ENCODE assay signal across 8 cellular contexts in genomic region chr7:90403174-90404113, GRCh38. TPM values are rescaled to one million over a fixed set of nuclear protein-coding genes. Genes with fewer than 3 reads are reported as not detected.
DNase-seq lines count a peak whose midpoint lies in the region; ATAC-seq, FAIRE-seq and TF ChIP-seq lines count a peak whose summit lies in the region.

TSS of gene CLDN12 (plus strand) at chr7:90403461. CDS start at chr7:90412677, 9,216 bp downstream.

- H3K9ac ChIP-seq in HepG2 (ENCODE audit: insufficient read depth, low read depth, low read length): peak within 1 kb of the TSS; percentile 79

- H3K4me2 ChIP-seq in HepG2 (ENCODE audit: low read depth, low read length): peak within 1 kb of the TSS; percentile 85

- BruUV-seq in HepG2 (replicated peaks; lab: Mats Ljungman, UMichigan): TSS peak; percentile 74

- H3K79me2 ChIP-seq in HepG2 (ENCODE audit: insufficient read depth, low read length): peaks cover 28% of the 10 kb centered on the region

- DNase-seq in NCI-H526 treated with DMSO at 0.1 percent for 48 hours (lab: John Stamatoyannopoulos, UW) (peak; percentile 91), dermis microvascular lymphatic vessel endothelial cell (ENCODE audit: low read depth in 2 of 2) (peak; percentile 56 to 87), HepG2 (ENCODE audit: low spot score) (peak; percentile 88)
- peak; percentile 24 to 66 for DNase-seq in activated CD4-positive, alpha-beta T cell treated with anti-CD3 and anti-CD28 coated beads, Interleukin-2, amount 50 U/mL, for 24 hours (ENCODE audit: low read depth in 1 of 2, low spot score in 1 of 2)
- DNase-seq in stimulated activated CD4-positive, alpha-beta T cell treated with anti-CD3 and anti-CD28 coated beads, Interleukin-4, amount 100 ng/mL, for 1 hour: peak; percentile 52

- H3K27me3 ChIP-seq in HepG2 (ENCODE audit: control insufficient read depth in 1 of 2, insufficient read depth in 2 of 2, low read length in 2 of 2): no peaks in the 10 kb centered on the region; a peak in 1 of 5 replicates

- peak within 1 kb of the TSS; percentile 67 for H2AFZ ChIP-seq in HepG2 (ENCODE audit: low read length)

- in situ Hi-C loops in HepG2 (cut with HindIII; ENCODE audit: extremely low pct_ligation_motif_present, low pct_unique_long_range_greater_than_20kb): no loop called here

- TF ChIP-seq CTCF in C4-2B (conservative IDR thresholded peaks at IDR 0.05) (no peak), HepG2 (CRISPR knock-in tag; IDR thresholded peaks at IDR 0.05) (0 out of 2 replicates have a peak, but pooled peaks have one; percentile 2)

- ATAC-seq in GM19351 (IDR thresholded peaks at IDR 0.05; ENCODE audit: unreplicated experiment) (peak; percentile 96), HG03520 (IDR thresholded peaks at IDR 0.05; ENCODE audit: unreplicated experiment) (peak; percentile 98), HepG2 (peak; percentile 97)

- intact Hi-C loops in HepG2 (cut with micrococcal nuclease; ENCODE audit: unreplicated experiment): loop anchor here (1.0 to 10.0 kb wide), 2 partner anchors 57 to 139 kb away; partner anchors contain the start of gene GTPBP10

- CTCF ChIA-PET in HepG2 (lab: Yijun Ruan, JAX; ENCODE audit: low intra/inter-chr PET ratio, low total read pairs): no interaction called here

- TF ChIP-seq POLR2A in HepG2 (IDR thresholded peaks at IDR 0.05; ENCODE audit: insufficient read depth in 1 of 2, low read depth in 2 of 2, low read length in 2 of 2): peak; percentile 85

- H3K9me3 ChIP-seq in HepG2 (ENCODE audit: low read length): no peaks in the 10 kb centered on the region

- H3K36me3 ChIP-seq in HepG2 (replicated peaks in 1 of 2; ENCODE audit: control insufficient read depth in 1 of 2, insufficient read depth in 2 of 2, low read length in 2 of 2): peaks cover 4 to 6% of the 10 kb centered on the region in 2 experiments; a peak in 2 of 5 replicates

- peak; percentile 99 for FAIRE-seq in HepG2 (lab: Jason Lieb, UNC)

- POLR2A ChIA-PET in HepG2 (lab: Yijun Ruan, JAX): interaction anchor here (0.6 to 1.2 kb wide), 6 partner anchors 14 to 230 kb away, joined by 3 to 6 read pairs (median 4); partner anchors contain the start of gene STEAP2

- 1% methylated on average over 33 of the region's 35 CpGs for WGBS in HepG2 (ENCODE audit: low lambda C conversion rate)

- peaks cover 43% of the 10 kb centered on the region for H3K4me1 ChIP-seq in HepG2 (ENCODE audit: insufficient read depth, low read length)

- peak within 1 kb of the TSS; percentile 67 to 78 (median 68) for H3K4me3 ChIP-seq in HepG2 (replicated peaks in 1 of 3; ENCODE audit: insufficient read depth in 1 of 3, low read depth in 2 of 3, low read length in 3 of 3)

- TF ChIP-seq RAD21 in HepG2 (CRISPR knock-in tag; IDR thresholded peaks at IDR 0.05): no peak

- H3K27ac ChIP-seq in C4-2B (peak within 1 kb of the TSS; percentile 83), HepG2 (ENCODE audit: extremely low read length, insufficient read depth, low read length) (peak within 1 kb of the TSS; percentile 83)

- no peaks in the 10 kb centered on the region for H4K20me1 ChIP-seq in HepG2 (ENCODE audit: insufficient read depth, low read length)

- no peak; a peak in 1 of 4 replicates for TF ChIP-seq EP300 in HepG2 (IDR thresholded peaks at IDR 0.05; ENCODE audit: low read depth in 2 of 2, low read length in 2 of 2)
- no peak for TF ChIP-seq EP300 in HepG2 (CRISPR knock-in tag; IDR thresholded peaks at IDR 0.05; ENCODE audit: borderline replicate concordance)

TF ChIP-seq in HepG2, 621 proteins besides CTCF, POLR2A, EP300 and RAD21 (continues in another document):
- TF ChIP-seq GATAD2A (CRISPR knock-in tag; IDR thresholded peaks at IDR 0.05) (peak; percentile 59), ZBTB7A (CRISPR knock-in tag; IDR thresholded peaks at IDR 0.05) (no peak), ZNF777 (CRISPR knock-in tag; IDR thresholded peaks at IDR 0.05) (no peak), ZFP82 (CRISPR knock-in tag; IDR thresholded peaks at IDR 0.05; ENCODE audit: borderline replicate concordance) (peak; percentile 87; the same call in 1 of the 2 replicates), ZZZ3 (CRISPR knock-in tag; IDR thresholded peaks at IDR 0.05; ENCODE audit: borderline replicate concordance) (peak; percentile 40; the same call in 1 of the 2 replicates), ZNF737 (CRISPR knock-in tag; IDR thresholded peaks at IDR 0.05; ENCODE audit: borderline replicate concordance) (no peak), SMYD3 (CRISPR knock-in tag; IDR thresholded peaks at IDR 0.05) (peak; percentile 30; the same call in 1 of the 2 replicates), SP140L (CRISPR knock-in tag; IDR thresholded peaks at IDR 0.05; ENCODE audit: borderline replicate concordance) (peak; percentile 38; the same call in 1 of the 2 replicates), FOXA3 (CRISPR knock-in tag; IDR thresholded peaks at IDR 0.05) (peak; percentile 66; the same call in 1 of the 2 replicates), CBX1 (IDR thresholded peaks at IDR 0.05; ENCODE audit: low read depth) (peak; percentile 23), MED8 (CRISPR knock-in tag; IDR thresholded peaks at IDR 0.05; ENCODE audit: insufficient replicate concordance) (no peak), KDM5A (IDR thresholded peaks at IDR 0.05; ENCODE audit: borderline replicate concordance, low read length) (0 out of 2 replicates have a peak, but pooled peaks have one; percentile 76), ZMYM3 (CRISPR knock-in tag; IDR thresholded peaks at IDR 0.05) (peak; percentile 35; the same call in 1 of the 2 replicates), ZNF878 (CRISPR knock-in tag; IDR thresholded peaks at IDR 0.05) (no peak), MTF1 (CRISPR knock-in tag; IDR thresholded peaks at IDR 0.05) (no peak), HMG20B (CRISPR knock-in tag; conservative IDR thresholded peaks at IDR 0.05) (0 out of 2 replicates have a peak, but pooled peaks have one; percentile 30), ZNF33A (CRISPR knock-in tag; IDR thresholded peaks at IDR 0.05; ENCODE audit: borderline replicate concordance) (peak; percentile 97), THAP8 (CRISPR knock-in tag; IDR thresholded peaks at IDR 0.05; ENCODE audit: borderline replicate concordance) (no peak), NFKBIZ (CRISPR knock-in tag; IDR thresholded peaks at IDR 0.05) (peak; percentile 62; the same call in 1 of the 2 replicates), DBP (CRISPR knock-in tag; IDR thresholded peaks at IDR 0.05; ENCODE audit: not compliant biosample characterization) (peak; percentile 33), ZNF207 (IDR thresholded peaks at IDR 0.05; ENCODE audit: borderline replicate concordance) (no peak), HOXA3 (CRISPR knock-in tag; IDR thresholded peaks at IDR 0.05) (peak; percentile 85; the same call in 1 of the 2 replicates)

RNA-seq across cellular contexts. Expression of gene CLDN12, which starts in this region (rescaled TPM):
- total RNA-seq in dermis microvascular lymphatic vessel endothelial cell: 11.0 and 15.4 TPM in 2 replicates
- 32.0 and 44.1 TPM in 2 replicates for total RNA-seq in HepG2 (2016; rRNA removed; fragmentation: Illumina TruSeq; extraction: Trizol)
- total RNA-seq in HepG2 (2016; cell fraction: cytosol; rRNA removed; fragmentation: Illumina TruSeq; extraction: Trizol; ENCODE audit: low read depth): 4.9 and 5.3 TPM in 2 replicates
- total RNA-seq in HepG2 (2016; cell fraction: insoluble cytoplasmic fraction; rRNA removed; fragmentation: Illumina TruSeq; extraction: Trizol): 29.0 and 43.4 TPM in 2 replicates
- total RNA-seq in HepG2 (2016; cell fraction: membrane; rRNA removed; fragmentation: Illumina TruSeq; extraction: Trizol): 14.9 and 17.1 TPM in 2 replicates
- 44.7 and 45.4 TPM in 2 replicates for total RNA-seq in HepG2 (2016; cell fraction: nucleus; rRNA removed; fragmentation: Illumina TruSeq; extraction: Trizol)
- 114 and 124 TPM in 2 replicates for polyA plus RNA-seq in HepG2 (2011; rRNA removed)
- polyA plus RNA-seq in HepG2 (2011; cell fraction: cytosol; rRNA removed): 115 and 125 TPM in 2 replicates
- polyA plus RNA-seq in HepG2 (2011; cell fraction: nucleus; rRNA removed): 68.0 and 100 TPM in 2 replicates
- 47.5 and 62.4 TPM in 2 replicates for polyA plus RNA-seq in HepG2 (2012)
- polyA plus RNA-seq in HepG2 (2016; cell fraction: cytosol; fragmentation: Illumina TruSeq; extraction: Trizol; ENCODE audit: low read depth): 1.6 and 2.6 TPM in 2 replicates
- 24.3 and 25.6 TPM in 2 replicates for polyA plus RNA-seq in HepG2 (2016; cell fraction: insoluble cytoplasmic fraction; fragmentation: Illumina TruSeq; extraction: Trizol; ENCODE audit: low read depth)
- 5.4 and 5.7 TPM in 2 replicates for polyA plus RNA-seq in HepG2 (2016; cell fraction: membrane; fragmentation: Illumina TruSeq; extraction: Trizol; ENCODE audit: low read depth)
- polyA plus RNA-seq in HepG2 (2016; cell fraction: nucleus; fragmentation: Illumina TruSeq; extraction: Trizol; ENCODE audit: insufficient read depth, low read depth): 51.7 and 54.3 TPM in 2 replicates
- 196 and 646 TPM in 2 replicates for polyA minus RNA-seq in HepG2 (2011; rRNA and poly(A)+ RNA removed; ENCODE audit: low replicate concordance)
- 105 and 122 TPM in 2 replicates for polyA minus RNA-seq in HepG2 (2011; cell fraction: cytosol; rRNA and poly(A)+ RNA removed)
- polyA minus RNA-seq in HepG2 (2011; cell fraction: nucleus; rRNA and poly(A)+ RNA removed): 74.0 and 90.1 TPM in 2 replicates

Comparison
In these comparisons a context has a peak if more than half of its experiments do, and no peak if none do; other contexts are left out.
1. Peak in every context shown above with its lines: DNase-seq, ATAC-seq, H3K4me3 ChIP-seq and H3K27ac ChIP-seq.